ENCODE assay signal across 16 cellular contexts in genomic region chr1:18241932-18242331, GRCh38.
"Had no signal": no experiment of that assay in that cellular context is flagged by ENCODE, and none has a peak within 500 bp of the region (broad histone marks: within the 10 kb centered on the region; RNA-seq: fewer than 3 reads in every experiment).

No MANE protein-coding gene starts in this region.

- H3K27ac ChIP-seq: ascending aorta, breast epithelium, left ventricle myocardium inferior had no signal

- H3K36me3 ChIP-seq: ascending aorta, breast epithelium, left ventricle myocardium inferior had no signal

- H3K4me1 ChIP-seq: ascending aorta, breast epithelium, left ventricle myocardium inferior had no signal

- DNase-seq: activated CD4-positive, alpha-beta T cell treated with anti-CD3 and anti-CD28 coated beads for 1 hour; activated CD4-positive, alpha-beta T cell treated with anti-CD3 and anti-CD28 coated beads, Interleukin-2, amount 50 U/mL, for 4 hours; activated naive CD4-positive, alpha-beta T cell treated with anti-CD3 and anti-CD28 coated beads, Interleukin-2, amount 10 ng/mL, durations not matched to agents 7 days and 5 days; activated T-cell treated with anti-CD3 and anti-CD28 coated beads for 4 hours; effector memory CD4-positive, alpha-beta T cell; foreskin fibroblast; glutamatergic neuron; kidney; left ventricle myocardium inferior; naive thymus-derived CD8-positive, alpha-beta T cell; nucleus accumbens; right cardiac atrium; stimulated activated naive CD8-positive, alpha-beta T cell treated with anti-CD3 and anti-CD28 coated beads, Interleukin-15, Interleukin-2, amounts not matched to agents 100 U/mL and 50 U/mL, for 24 hours had no signal

- H3K27me3 ChIP-seq: ascending aorta had no signal

- H3K4me3 ChIP-seq: ascending aorta, breast epithelium, left ventricle myocardium inferior, smooth muscle cell had no signal

- H3K4me2 ChIP-seq: smooth muscle cell had no signal

- ATAC-seq: naive thymus-derived CD8-positive, alpha-beta T cell; right cardiac atrium; stimulated activated naive CD8-positive, alpha-beta T cell treated with anti-CD3 and anti-CD28 coated beads, Interleukin-15, Interleukin-2, amounts not matched to agents 100 U/mL and 50 U/mL, for 24 hours had no signal
